ENCODE assay signal across 8 cellular contexts in genomic region chr19:15248648-15249559, GRCh38. TPM values are rescaled to one million over a fixed set of nuclear protein-coding genes. Genes with fewer than 3 reads are reported as not detected.
DNase-seq lines count a peak whose midpoint lies in the region; ATAC-seq and TF ChIP-seq lines count a peak whose summit lies in the region.

No MANE protein-coding gene starts in this region.

- H3K9me3 ChIP-seq in duodenal mucosa (ENCODE audit: control insufficient read depth in 1 of 2, low read length in 2 of 2) (no peaks in the 10 kb centered on the region), transverse colon (no peaks in the 10 kb centered on the region), BE2C (no peaks in the 10 kb centered on the region)

- H3K36me3 ChIP-seq in duodenal mucosa (ENCODE audit: control insufficient read depth in 1 of 2, insufficient read depth in 2 of 2, low read length in 2 of 2) (peaks cover 40 to 91% of the 10 kb centered on the region in 2 donors), transverse colon (peaks cover 0 to 16% (median 10%) of the 10 kb centered on the region in 4 donors), BE2C (peaks cover 88% of the 10 kb centered on the region)

- peak; percentile 5 for TF ChIP-seq EP300 in transverse colon (IDR thresholded peaks at IDR 0.05; ENCODE audit: low read depth)

- H3K9me3 Mint-ChIP-seq in activated T-cell treated with anti-CD3 and anti-CD28 coated beads, Interleukin-2, amount 50 U/mL, for 4 hours: no peaks in the 10 kb centered on the region

- no peak for TF ChIP-seq CTCF in transverse colon (IDR thresholded peaks at IDR 0.05)
- TF ChIP-seq CTCF in BE2C (IDR thresholded peaks at IDR 0.05; ENCODE audit: low read depth, low read length): no peak

- no peaks in the 10 kb centered on the region for H3K27me3 Mint-ChIP-seq in activated T-cell treated with anti-CD3 and anti-CD28 coated beads, Interleukin-2, amount 50 U/mL, for 4 hours (ENCODE audit: low read depth)

- DNase-seq in LoVo (ENCODE audit: low spot score): peak; percentile 52
- peak; percentile 66 for DNase-seq in medulla oblongata (ENCODE audit: extremely low spot score)
- DNase-seq in transverse colon: peak; percentile 74
- DNase-seq in BE2C: no peak
- no peak for DNase-seq in activated T-cell treated with anti-CD3 and anti-CD28 coated beads, Interleukin-2, amount 50 U/mL, for 4 hours
- DNase-seq in NCI-H1436 treated with DMSO at 0.1 percent for 48 hours (lab: John Stamatoyannopoulos, UW): no peak

- peak overlapping the region; percentile 18 to 41 for H3K9ac ChIP-seq in duodenal mucosa (ENCODE audit: low read depth in 1 of 2, low read length in 2 of 2)

- H3K4me1 ChIP-seq in duodenal mucosa (ENCODE audit: control insufficient read depth in 1 of 2, insufficient read depth in 2 of 2, low read length in 2 of 2) (peaks cover 40 to 47% of the 10 kb centered on the region in 2 donors), transverse colon (peaks cover 42 to 59% (median 52%) of the 10 kb centered on the region in 4 donors), BE2C (no peaks in the 10 kb centered on the region)

- no peak for ATAC-seq in HG03571 (IDR thresholded peaks at IDR 0.05; ENCODE audit: unreplicated experiment)
- ATAC-seq in activated T-cell treated with anti-CD3 and anti-CD28 coated beads, Interleukin-2, amount 50 U/mL, for 4 hours: no peak

- WGBS in transverse colon (ENCODE audit: low coverage in 1 of 2), 2 donors: 43 to 54% methylated on average over 3 to 20 of the region's 20 CpGs

- peaks cover 45% of the 10 kb centered on the region for H3K36me3 Mint-ChIP-seq in activated T-cell treated with anti-CD3 and anti-CD28 coated beads, Interleukin-2, amount 50 U/mL, for 4 hours (ENCODE audit: insufficient read depth)

- H3K4me3 Mint-ChIP-seq in activated T-cell treated with anti-CD3 and anti-CD28 coated beads, Interleukin-2, amount 50 U/mL, for 4 hours: no peak overlapping the region

- H3K27ac ChIP-seq in duodenal mucosa (ENCODE audit: low read depth, low read length) (peak overlapping the region; percentile 74), transverse colon (peak overlapping the region; percentile 82 to 90 (median 83))

- H3K4me1 Mint-ChIP-seq in activated T-cell treated with anti-CD3 and anti-CD28 coated beads, Interleukin-2, amount 50 U/mL, for 4 hours (ENCODE audit: low read depth): no peaks in the 10 kb centered on the region

- in situ Hi-C loops in transverse colon (cut with MboI; ENCODE audit: low pct_ligation_motif_present in 1 of 4, low pct_unique_long_range_greater_than_20kb in 1 of 4, low sequenced_read_pairs in 3 of 4): no loop called here

- no peaks in the 10 kb centered on the region for H3K27me3 ChIP-seq in duodenal mucosa (ENCODE audit: control insufficient read depth in 1 of 2, insufficient read depth in 2 of 2, low read length in 2 of 2)
- H3K27me3 ChIP-seq in transverse colon: no peaks in the 10 kb centered on the region
- H3K27me3 ChIP-seq in BE2C: no peaks in the 10 kb centered on the region

- intact Hi-C loops in transverse colon (cut with DNase I; ENCODE audit: low total_unique reads): no loop called here

- H3K4me3 ChIP-seq in duodenal mucosa (ENCODE audit: low read depth in 1 of 2, low read length in 2 of 2) (peak overlapping the region in 1 of 2 donors; percentile 15), transverse colon (no peak overlapping the region), BE2C (ENCODE audit: low read depth, low read length) (no peak overlapping the region)

- TF ChIP-seq POLR2A in transverse colon (IDR thresholded peaks at IDR 0.05): no peak

RNA-seq across cellular contexts. Expression of gene EPHX3, which starts 16.7 kb away (rescaled TPM):
- not detected for total RNA-seq in transverse colon
- polyA plus RNA-seq in BE2C (2012; ENCODE audit: insufficient read depth, insufficient read length, low read depth): not detected
- total RNA-seq in activated T-cell treated with anti-CD3 and anti-CD28 coated beads, Interleukin-2, amount 50 U/mL, for 4 hours: under 1 TPM in 1 of 3 donors, not detected in 2; 0.29 TPM

RNA-seq across cellular contexts. Expression of gene NOTCH3, which starts 48.1 kb away (rescaled TPM):
- total RNA-seq in transverse colon: 10 to 100 TPM in 1 of 4 donors, 1 to 10 TPM in 3; 2.2 to 16.3 (median 4.7) TPM
- polyA plus RNA-seq in BE2C (2012; ENCODE audit: insufficient read depth, insufficient read length, low read depth): 0.36 TPM
- total RNA-seq in activated T-cell treated with anti-CD3 and anti-CD28 coated beads, Interleukin-2, amount 50 U/mL, for 4 hours: under 1 TPM; 0.16 to 0.27 (median 0.18) TPM

Comparison
In these comparisons a context has a peak if more than half of its experiments do, and no peak if none do; other contexts are left out.
1. DNase-seq: peak in LoVo (single experiment), medulla oblongata (single experiment) and transverse colon (single experiment); none in BE2C (single experiment), activated T-cell treated with anti-CD3 and anti-CD28 coated beads, Interleukin-2, amount 50 U/mL, for 4 hours (single experiment) and NCI-H1436 treated with DMSO at 0.1 percent for 48 hours (single experiment).